Comparison of ENCODE assay signal across 15 cellular contexts in genomic region chrX:77500164-77500563, GRCh38. TPM values are rescaled to one million over a fixed set of nuclear protein-coding genes. Genes with fewer than 3 reads are reported as not detected.
"Had no signal": no experiment of that assay in that cellular context is flagged by ENCODE, and none has a peak within 500 bp of the region (broad histone marks: within the 10 kb centered on the region; RNA-seq: fewer than 3 reads in every experiment).

No MANE protein-coding gene starts in this region.

RNA-seq across cellular contexts. Expression of gene FGF16, which starts 53.0 kb away (rescaled TPM):
- total RNA-seq: activated naive CD4-positive, alpha-beta T cell treated with anti-CD3 and anti-CD28 coated beads, Interleukin-2, amount 50 U/mL, for 72 hours; activated naive CD8-positive, alpha-beta T cell treated with anti-CD3 and anti-CD28 coated beads, Interleukin-2, amount 10 ng/mL, durations not matched to agents 7 days and 5 days; activated T-cell treated with anti-CD3 and anti-CD28 coated beads, Interleukin-2, amount 50 U/mL, for 4 hours; activated T-cell treated with anti-CD3 and anti-CD28 coated beads, Interleukin-2, amount 50 U/mL, for 72 hours; activated T-helper 1 cell treated with anti-CD3 and anti-CD28 coated beads, Interleukin-12 subunit alpha, Interleukin-12 subunit beta, Interleukin-2, Interleukin-4 antibody, amounts not matched to agents 30 ng/mL and 10 ng/mL and 1 ng/mL, durations not matched to agents 14 hours and 24 hours and 36 hours; activated T-helper 17 cell treated with anti-CD3 and anti-CD28 coated beads, Interleukin-2, amount 50 U/mL, for 72 hours; activated T-helper 2 cell treated with anti-CD3 and anti-CD28 coated beads, Interferon-gamma antibody, Interleukin-2, Interleukin-4, amounts not matched to agents 10 μg/mL and 5 μg/mL and 100 μg/mL, durations not matched to agents 14 hours and 24 hours and 36 hours; ascending aorta; astrocyte; body of pancreas; bronchial epithelial cell; cerebellum; chondrocyte had no signal
- polyA plus RNA-seq: adrenal gland, aorta had no signal
